In the genomic region with DNA sequence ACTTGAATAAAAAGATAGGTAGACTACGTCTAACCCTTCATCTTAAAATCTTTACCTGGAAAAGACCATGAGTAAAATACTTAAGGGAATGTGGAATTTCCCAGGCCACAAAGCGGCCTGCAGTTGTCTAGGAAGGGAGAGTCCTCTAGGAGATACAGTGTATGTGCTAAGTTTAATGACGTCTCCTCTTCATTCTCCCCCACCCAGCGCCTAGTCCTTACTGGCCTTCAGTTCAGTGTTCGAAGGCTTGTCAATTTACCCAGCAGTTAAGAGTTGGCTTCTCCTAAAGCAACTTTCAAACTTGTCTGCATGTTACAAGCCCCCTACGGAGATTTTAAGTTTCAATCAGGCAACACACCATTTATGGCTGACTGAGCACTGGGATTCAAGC, we compare ENCODE assay signal across 8 cellular contexts. TPM values are rescaled to one million over a fixed set of nuclear protein-coding genes. Genes with fewer than 3 reads are reported as not detected.
DNase-seq lines count a peak whose midpoint lies in the region; ATAC-seq and TF ChIP-seq lines count a peak whose summit lies in the region.

No MANE protein-coding gene starts in this region.

- peak overlapping the region; percentile 97 for H3K4me3 Mint-ChIP-seq in natural killer cell treated with Interleukin-12 subunit alpha and Interleukin-12 subunit beta and Interleukin-15 and Interleukin-18, amount 100 ng/mL, for 72 hours

- H3K9me3 ChIP-seq in PC-9 (ENCODE audit: insufficient read depth, low read depth) = no peaks in the 10 kb centered on the region

- H3K36me3 Mint-ChIP-seq in natural killer cell treated with Interleukin-12 subunit alpha and Interleukin-12 subunit beta and Interleukin-15 and Interleukin-18, amount 100 ng/mL, for 72 hours = peaks cover 22% of the 10 kb centered on the region

- H3F3A ChIP-seq in PC-9 (ENCODE audit: insufficient read depth, low read depth) = peaks cover 42% of the 10 kb centered on the region

- H3K4me2 ChIP-seq in PC-9 = peak overlapping the region; percentile 83

- no peak for ATAC-seq in natural killer cell treated with Interleukin-12 subunit alpha and Interleukin-12 subunit beta and Interleukin-15 and Interleukin-18, amount 100 ng/mL, for 72 hours
- ATAC-seq in HG02759 (IDR thresholded peaks at IDR 0.05; ENCODE audit: unreplicated experiment) (no peak), GM21526 (IDR thresholded peaks at IDR 0.05; ENCODE audit: low FRiP score, unreplicated experiment) (no peak)

- DNase-seq in PC-9 (no peak), dedifferentiated amniotic fluid mesenchymal stem cell (ENCODE audit: extremely low spot score) (no peak), NCI-H1436 treated with DMSO at 0.1 percent for 48 hours (lab: John Stamatoyannopoulos, UW) (no peak)
- DNase-seq in natural killer cell treated with Interleukin-12 subunit alpha and Interleukin-12 subunit beta and Interleukin-15 and Interleukin-18, amount 100 ng/mL, for 72 hours (ENCODE audit: low spot score) = no peak

- H3K27ac Mint-ChIP-seq in natural killer cell treated with Interleukin-12 subunit alpha and Interleukin-12 subunit beta and Interleukin-15 and Interleukin-18, amount 100 ng/mL, for 72 hours = peak overlapping the region; percentile 99 to 100

- peaks cover 34% of the 10 kb centered on the region for H3K79me2 ChIP-seq in PC-9 (ENCODE audit: low read depth)

- peaks cover 18% of the 10 kb centered on the region for H4K20me1 ChIP-seq in PC-9 (ENCODE audit: insufficient read depth)

- TF ChIP-seq CTCF in GM12875 (IDR thresholded peaks at IDR 0.05; ENCODE audit: borderline replicate concordance, insufficient read depth, low read depth, low read length) (no peak), PC-9 (conservative IDR thresholded peaks at IDR 0.05) (no peak)

- no peaks in the 10 kb centered on the region for H3K36me3 ChIP-seq in PC-9 (ENCODE audit: low read depth)

- H3K4me1 ChIP-seq in PC-9 (replicated peaks; ENCODE audit: insufficient read depth) = peaks cover 18% of the 10 kb centered on the region

- H3K9me3 Mint-ChIP-seq in natural killer cell treated with Interleukin-12 subunit alpha and Interleukin-12 subunit beta and Interleukin-15 and Interleukin-18, amount 100 ng/mL, for 72 hours = peaks cover 2% of the 10 kb centered on the region

- peak overlapping the region; percentile 78 for H3K27ac ChIP-seq in PC-9
- peak overlapping the region; percentile 97 for H3K27ac ChIP-seq in cingulate gyrus (ENCODE audit: low read depth, low read length)

- H3K27me3 ChIP-seq in PC-9 (ENCODE audit: insufficient read depth, low read depth) = no peaks in the 10 kb centered on the region

- no TSS peak for BruUV-seq in PC-9 (replicated peaks; lab: Mats Ljungman, UMichigan)

- H3K4me3 ChIP-seq in GM12875 (ENCODE audit: low read depth, low read length) (peak overlapping the region; percentile 51), PC-9 (peak overlapping the region; percentile 86)

- H3K4me1 Mint-ChIP-seq in natural killer cell treated with Interleukin-12 subunit alpha and Interleukin-12 subunit beta and Interleukin-15 and Interleukin-18, amount 100 ng/mL, for 72 hours (ENCODE audit: low read depth in 2 of 2) = peaks cover 42 to 48% of the 10 kb centered on the region in 2 donors

- peak overlapping the region; percentile 76 for H2AFZ ChIP-seq in PC-9

- CTCF ChIA-PET in PC-9 (lab: Charles Lee) = no interaction called here

- no peaks in the 10 kb centered on the region for H3K9me2 ChIP-seq in PC-9 (ENCODE audit: insufficient read depth)

- POLR2A ChIA-PET in PC-9 (lab: Charles Lee; ENCODE audit: unreplicated experiment) = interaction anchor here (0.8 to 5.2 kb wide), 10 partner anchors 18 to 1770 kb away, joined by 3 to 284 read pairs (median 40); a partner anchor contains a TSS

- no peaks in the 10 kb centered on the region for H3K27me3 Mint-ChIP-seq in natural killer cell treated with Interleukin-12 subunit alpha and Interleukin-12 subunit beta and Interleukin-15 and Interleukin-18, amount 100 ng/mL, for 72 hours

- intact Hi-C loops in PC-9 (cut with micrococcal nuclease; ENCODE audit: unreplicated experiment) = loop anchor here (1.0 kb wide), 1 partner anchor 56 kb away; no protein-coding TSS in a partner anchor

RNA-seq across cellular contexts. Expression of a gene that starts 35.2 kb away (rescaled TPM):
- 33.3 and 46.0 TPM in 2 replicates for total RNA-seq in PC-9 (2021)
- total RNA-seq in natural killer cell treated with Interleukin-12 subunit alpha and Interleukin-12 subunit beta and Interleukin-15 and Interleukin-18, amount 100 ng/mL, for 72 hours = 1 to 10 TPM in 1 of 2 donors, under 1 TPM in 1; 0.62 to 1.5 TPM

Comparison
In these comparisons a context has a peak if more than half of its experiments do, and no peak if none do; other contexts are left out.
1. RNA of a gene that starts 35.2 kb away (total RNA-seq): 33.3 to 46.0 TPM in PC-9; 0.62 to 1.5 TPM in natural killer cell treated with Interleukin-12 subunit alpha and Interleukin-12 subunit beta and Interleukin-15 and Interleukin-18, amount 100 ng/mL, for 72 hours; every median in the first group is over 10 times any median in the second.